In the genomic region with DNA sequence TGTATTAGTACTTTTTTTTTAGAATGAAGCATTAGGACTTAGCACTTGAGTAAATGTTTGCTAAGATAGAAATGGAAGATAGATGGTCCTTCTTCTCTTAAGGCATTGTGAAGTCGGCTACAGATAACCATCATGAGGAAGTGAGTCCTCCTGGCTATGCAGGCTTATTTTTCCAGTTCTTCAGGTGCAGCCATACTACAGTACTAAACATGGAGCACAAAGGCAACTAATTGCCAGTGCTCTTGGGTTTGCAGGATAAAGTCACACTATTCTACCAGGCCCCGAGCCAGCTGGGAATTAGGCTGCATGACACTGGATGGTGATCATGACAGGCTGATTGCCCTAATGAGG, we compare ENCODE assay signal across 1 cellular context.
TF ChIP-seq lines count a peak whose summit lies in the region.

No MANE protein-coding gene starts in this region.

TF ChIP-seq in SK-N-SH, 30 proteins besides CTCF, POLR2A, EP300 and RAD21:
- TF ChIP-seq, protein P1, sequence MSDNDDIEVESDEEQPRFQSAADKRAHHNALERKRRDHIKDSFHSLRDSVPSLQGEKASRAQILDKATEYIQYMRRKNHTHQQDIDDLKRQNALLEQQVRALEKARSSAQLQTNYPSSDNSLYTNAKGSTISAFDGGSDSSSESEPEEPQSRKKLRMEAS (IDR thresholded peaks at IDR 0.05; ENCODE audit: low read depth), result no peak
- TF ChIP-seq CHD2 (IDR thresholded peaks at IDR 0.05; ENCODE audit: low read length, partially characterized antibody), result no peak
- TF ChIP-seq, protein P2, sequence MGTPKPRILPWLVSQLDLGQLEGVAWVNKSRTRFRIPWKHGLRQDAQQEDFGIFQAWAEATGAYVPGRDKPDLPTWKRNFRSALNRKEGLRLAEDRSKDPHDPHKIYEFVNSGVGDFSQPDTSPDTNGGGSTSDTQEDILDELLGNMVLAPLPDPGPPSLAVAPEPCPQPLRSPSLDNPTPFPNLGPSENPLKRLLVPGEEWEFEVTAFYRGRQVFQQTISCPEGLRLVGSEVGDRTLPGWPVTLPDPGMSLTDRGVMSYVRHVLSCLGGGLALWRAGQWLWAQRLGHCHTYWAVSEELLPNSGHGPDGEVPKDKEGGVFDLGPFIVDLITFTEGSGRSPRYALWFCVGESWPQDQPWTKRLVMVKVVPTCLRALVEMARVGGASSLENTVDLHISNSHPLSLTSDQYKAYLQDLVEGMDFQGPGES (IDR thresholded peaks at IDR 0.05; ENCODE audit: low read depth, low read length), result no peak
- no peak for TF ChIP-seq SIN3A (IDR thresholded peaks at IDR 0.05; ENCODE audit: borderline replicate concordance, low read depth, low read length)
- no peak for TF ChIP-seq GABPA (IDR thresholded peaks at IDR 0.05; ENCODE audit: low read depth)
- no peak for TF ChIP-seq YY1 (IDR thresholded peaks at IDR 0.05; ENCODE audit: low read depth)
- no peak for TF ChIP-seq JUND (IDR thresholded peaks at IDR 0.05)
- TF ChIP-seq FOXJ3 (CRISPR knock-in tag; IDR thresholded peaks at IDR 0.05), result no peak
- no peak for TF ChIP-seq ELF1 (IDR thresholded peaks at IDR 0.05)
- no peak for TF ChIP-seq SMC3 (IDR thresholded peaks at IDR 0.05; ENCODE audit: low read depth, low read length)
- no peak for TF ChIP-seq NRF1 (IDR thresholded peaks at IDR 0.05; ENCODE audit: low read depth, low read length)
- TF ChIP-seq, protein P3, sequence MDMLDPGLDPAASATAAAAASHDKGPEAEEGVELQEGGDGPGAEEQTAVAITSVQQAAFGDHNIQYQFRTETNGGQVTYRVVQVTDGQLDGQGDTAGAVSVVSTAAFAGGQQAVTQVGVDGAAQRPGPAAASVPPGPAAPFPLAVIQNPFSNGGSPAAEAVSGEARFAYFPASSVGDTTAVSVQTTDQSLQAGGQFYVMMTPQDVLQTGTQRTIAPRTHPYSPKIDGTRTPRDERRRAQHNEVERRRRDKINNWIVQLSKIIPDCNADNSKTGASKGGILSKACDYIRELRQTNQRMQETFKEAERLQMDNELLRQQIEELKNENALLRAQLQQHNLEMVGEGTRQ (IDR thresholded peaks at IDR 0.05; ENCODE audit: borderline replicate concordance, low read depth, low read length), result no peak
- TF ChIP-seq TEAD4 (IDR thresholded peaks at IDR 0.05; ENCODE audit: borderline replicate concordance, insufficient read depth), result no peak
- TF ChIP-seq, protein P4, sequence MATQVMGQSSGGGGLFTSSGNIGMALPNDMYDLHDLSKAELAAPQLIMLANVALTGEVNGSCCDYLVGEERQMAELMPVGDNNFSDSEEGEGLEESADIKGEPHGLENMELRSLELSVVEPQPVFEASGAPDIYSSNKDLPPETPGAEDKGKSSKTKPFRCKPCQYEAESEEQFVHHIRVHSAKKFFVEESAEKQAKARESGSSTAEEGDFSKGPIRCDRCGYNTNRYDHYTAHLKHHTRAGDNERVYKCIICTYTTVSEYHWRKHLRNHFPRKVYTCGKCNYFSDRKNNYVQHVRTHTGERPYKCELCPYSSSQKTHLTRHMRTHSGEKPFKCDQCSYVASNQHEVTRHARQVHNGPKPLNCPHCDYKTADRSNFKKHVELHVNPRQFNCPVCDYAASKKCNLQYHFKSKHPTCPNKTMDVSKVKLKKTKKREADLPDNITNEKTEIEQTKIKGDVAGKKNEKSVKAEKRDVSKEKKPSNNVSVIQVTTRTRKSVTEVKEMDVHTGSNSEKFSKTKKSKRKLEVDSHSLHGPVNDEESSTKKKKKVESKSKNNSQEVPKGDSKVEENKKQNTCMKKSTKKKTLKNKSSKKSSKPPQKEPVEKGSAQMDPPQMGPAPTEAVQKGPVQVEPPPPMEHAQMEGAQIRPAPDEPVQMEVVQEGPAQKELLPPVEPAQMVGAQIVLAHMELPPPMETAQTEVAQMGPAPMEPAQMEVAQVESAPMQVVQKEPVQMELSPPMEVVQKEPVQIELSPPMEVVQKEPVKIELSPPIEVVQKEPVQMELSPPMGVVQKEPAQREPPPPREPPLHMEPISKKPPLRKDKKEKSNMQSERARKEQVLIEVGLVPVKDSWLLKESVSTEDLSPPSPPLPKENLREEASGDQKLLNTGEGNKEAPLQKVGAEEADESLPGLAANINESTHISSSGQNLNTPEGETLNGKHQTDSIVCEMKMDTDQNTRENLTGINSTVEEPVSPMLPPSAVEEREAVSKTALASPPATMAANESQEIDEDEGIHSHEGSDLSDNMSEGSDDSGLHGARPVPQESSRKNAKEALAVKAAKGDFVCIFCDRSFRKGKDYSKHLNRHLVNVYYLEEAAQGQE (IDR thresholded peaks at IDR 0.05; ENCODE audit: low read depth, low read length), result no peak
- no peak for TF ChIP-seq TCF12 (IDR thresholded peaks at IDR 0.05)
- TF ChIP-seq FOSL2 (IDR thresholded peaks at IDR 0.05; ENCODE audit: borderline replicate concordance, low read depth), result no peak
- TF ChIP-seq POLR2AphosphoS5 (IDR thresholded peaks at IDR 0.05; ENCODE audit: low read depth, low read length), result no peak
